ENCODE assay signal across 20 cellular contexts in the genomic region with DNA sequence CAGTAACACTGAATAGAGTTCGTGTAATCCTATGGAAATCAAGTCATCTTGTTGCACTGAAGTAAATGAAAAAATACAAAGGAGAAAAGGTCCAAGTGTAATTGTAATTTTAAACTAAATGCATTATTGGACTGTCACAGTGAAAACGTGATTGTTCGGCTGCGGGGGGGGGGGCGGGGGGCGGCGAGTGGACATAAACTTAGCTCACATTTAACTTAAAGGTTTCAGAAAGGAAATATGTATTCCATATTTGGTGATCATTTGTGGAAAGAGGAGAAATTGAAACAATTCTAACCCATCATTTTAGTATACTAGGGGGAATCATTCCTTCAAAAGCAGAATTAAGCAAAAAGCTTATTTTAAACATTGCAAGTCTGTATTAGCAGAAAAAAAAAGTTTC.
DNase-seq lines count a peak whose midpoint lies in the region; ATAC-seq and TF ChIP-seq lines count a peak whose summit lies in the region.
"Had no signal": no experiment of that assay in that cellular context is flagged by ENCODE, and none has a peak within 500 bp of the region (broad histone marks: within the 10 kb centered on the region; RNA-seq: fewer than 3 reads in every experiment).

No MANE protein-coding gene starts in this region.

- H3K9me3 ChIP-seq in colonic mucosa (no peaks in the 10 kb centered on the region), lower lobe of right lung (no peaks in the 10 kb centered on the region), prostate gland (no peaks in the 10 kb centered on the region), vagina (no peaks in the 10 kb centered on the region)
- H3K9me3 ChIP-seq: SJSA1, suprapubic skin had no signal

- H3K4me1 ChIP-seq in colonic mucosa = peaks cover 17% of the 10 kb centered on the region
- peaks cover 24% of the 10 kb centered on the region for H3K4me1 ChIP-seq in lower lobe of right lung
- peaks cover 7% of the 10 kb centered on the region for H3K4me1 ChIP-seq in prostate gland (replicated peaks)
- H3K4me1 ChIP-seq in vagina = peaks cover 6% of the 10 kb centered on the region

- H3K27me3 ChIP-seq in colonic mucosa (peaks cover 68% of the 10 kb centered on the region), lower lobe of right lung (ENCODE audit: low read depth) (peaks cover 79% of the 10 kb centered on the region), prostate gland (replicated peaks; ENCODE audit: insufficient read depth) (peaks cover 25% of the 10 kb centered on the region), vagina (no peaks in the 10 kb centered on the region)

- ATAC-seq in lower lobe of right lung (no peak), HG03521 (IDR thresholded peaks at IDR 0.05; ENCODE audit: unreplicated experiment) (no peak)
- ATAC-seq: HCT116; naive thymus-derived CD8-positive, alpha-beta T cell had no signal

- no peak overlapping the region for H3K4me3 ChIP-seq in colonic mucosa
- H3K4me3 ChIP-seq in lower lobe of right lung = peak overlapping the region; percentile 56
- no peak overlapping the region for H3K4me3 ChIP-seq in prostate gland
- no peak overlapping the region for H3K4me3 ChIP-seq in vagina
- H3K4me3 ChIP-seq: SJSA1, suprapubic skin had no signal

- H3K9ac ChIP-seq in colonic mucosa (ENCODE audit: low read depth in 2 of 2, low read length in 2 of 2) = no peak overlapping the region

- H3K27ac ChIP-seq in colonic mucosa = peak overlapping the region; percentile 15
- H3K27ac ChIP-seq in lower lobe of right lung = peak overlapping the region; percentile 89
- peak overlapping the region; percentile 79 to 89 for H3K27ac ChIP-seq in prostate gland
- peak overlapping the region; percentile 95 for H3K27ac ChIP-seq in vagina
- H3K27ac ChIP-seq: SJSA1, suprapubic skin had no signal

- intact Hi-C loops in colonic mucosa (cut with DNase I) = loop anchor here (5.0 to 10.0 kb wide), 2 partner anchors 147 to 855 kb away; no protein-coding TSS in a partner anchor
- intact Hi-C loops in lower lobe of right lung (cut with DNase I) = loop anchor here (10.0 kb wide), 1 partner anchor 135 kb away; no protein-coding TSS in a partner anchor
- intact Hi-C loops in prostate gland (cut with DNase I) = loop anchor here (5.0 to 10.0 kb wide), 6 partner anchors 275 to 1263 kb away; no protein-coding TSS in a partner anchor
- intact Hi-C loops in vagina (cut with DNase I) = loop anchor here (2.0 to 5.0 kb wide), 3 partner anchors 139 to 1073 kb away; no protein-coding TSS in a partner anchor

- WGBS in prostate gland = 46% methylated on average over 7 of the region's 7 CpGs

- DNase-seq in colonic mucosa (no peak), lower lobe of right lung (no peak), prostate gland (ENCODE audit: low spot score) (no peak), vagina (ENCODE audit: extremely low spot score in 2 of 2) (no peak), NCI-H526 (lab: John Stamatoyannopoulos, UW) (no peak), medulla oblongata (ENCODE audit: extremely low spot score) (no peak)
- DNase-seq: activated gamma-delta T cell; CD4-positive, alpha-beta memory T cell; effector CD8-positive, alpha-beta T cell; kidney glomerular epithelial cell; naive thymus-derived CD8-positive, alpha-beta T cell; NCI-H1092 treated with DMSO at 0.1 percent for 48 hours; NCI-H1930; NCI-H69; posterior cingulate gyrus; T-helper 1 cell had no signal

- H3K36me3 ChIP-seq in colonic mucosa = no peaks in the 10 kb centered on the region
- no peaks in the 10 kb centered on the region for H3K36me3 ChIP-seq in lower lobe of right lung
- no peaks in the 10 kb centered on the region for H3K36me3 ChIP-seq in prostate gland
- no peaks in the 10 kb centered on the region for H3K36me3 ChIP-seq in vagina
- H3K36me3 ChIP-seq: SJSA1, suprapubic skin had no signal

- no peak for TF ChIP-seq POLR2A in prostate gland (IDR thresholded peaks at IDR 0.05)
- TF ChIP-seq POLR2A in vagina (IDR thresholded peaks at IDR 0.05) = no peak

- no peak for TF ChIP-seq CTCF in colonic mucosa (IDR thresholded peaks at IDR 0.05)
- TF ChIP-seq CTCF in lower lobe of right lung (IDR thresholded peaks at IDR 0.05) = no peak
- TF ChIP-seq CTCF in prostate gland (IDR thresholded peaks at IDR 0.05) = no peak
- TF ChIP-seq CTCF in vagina (IDR thresholded peaks at IDR 0.05) = no peak

Comparison
In these comparisons a context has a peak if more than half of its experiments do, and no peak if none do; other contexts are left out.
1. H3K27ac ChIP-seq: peak in every context shown above with its lines; median percentile 95 in vagina; 89 in lower lobe of right lung; 84 in prostate gland; 15 in colonic mucosa.